11 cellular contexts compared by ENCODE assay signal in the genomic region with DNA sequence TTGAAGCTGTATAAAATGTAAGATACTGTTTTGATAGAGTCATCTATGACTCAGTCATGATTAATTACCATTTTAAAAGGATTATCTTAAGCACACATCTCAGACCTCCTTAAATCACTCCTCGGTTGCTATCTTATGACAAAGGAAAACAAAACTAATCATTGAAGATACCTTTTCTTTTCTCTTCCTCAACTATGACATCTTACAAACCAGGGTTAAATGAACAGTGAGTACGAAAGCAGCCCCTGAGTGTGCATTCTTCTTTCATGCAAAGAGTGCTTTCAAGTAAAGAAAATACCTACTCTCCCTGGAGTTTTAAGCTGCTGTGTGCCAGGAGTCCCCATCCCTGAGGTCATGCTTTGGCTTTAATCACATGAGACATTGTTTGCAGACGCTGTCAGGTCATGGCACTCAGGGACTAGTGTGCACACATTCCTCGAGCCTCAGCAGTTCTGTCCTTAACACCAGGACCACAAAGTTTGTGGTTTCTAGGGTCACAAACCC.
DNase-seq lines count a peak whose midpoint lies in the region; ATAC-seq and TF ChIP-seq lines count a peak whose summit lies in the region.
"Had no signal": no experiment of that assay in that cellular context is flagged by ENCODE, and none has a peak within 500 bp of the region (broad histone marks: within the 10 kb centered on the region; RNA-seq: fewer than 3 reads in every experiment).

No MANE protein-coding gene starts in this region.

- in situ Hi-C loops in astrocyte of the cerebellum (cut with HindIII; ENCODE audit: low sequenced_read_pairs) = no loop called here

- intact Hi-C loops in upper lobe of right lung (cut with DNase I) (no loop called here), aorta (cut with DNase I) (no loop called here)

- H3K4me1 ChIP-seq in upper lobe of right lung (peaks cover 2% of the 10 kb centered on the region), aorta (ENCODE audit: control insufficient read depth in 1 of 2, insufficient read depth in 2 of 2, low read length in 2 of 2) (no peaks in the 10 kb centered on the region)

- H3K27ac ChIP-seq in upper lobe of right lung = no peak overlapping the region
- H3K27ac ChIP-seq in aorta (ENCODE audit: low read depth in 1 of 2, low read length in 2 of 2) = no peak overlapping the region
- H3K27ac ChIP-seq: heart left ventricle had no signal

- H3K27me3 ChIP-seq in upper lobe of right lung = no peaks in the 10 kb centered on the region
- H3K27me3 ChIP-seq in aorta (ENCODE audit: control insufficient read depth in 1 of 2, insufficient read depth in 2 of 2, low read length in 1 of 2) = no peaks in the 10 kb centered on the region
- H3K27me3 ChIP-seq: heart left ventricle had no signal

- ATAC-seq in upper lobe of right lung (peak; percentile 73), GM18858 (IDR thresholded peaks at IDR 0.05; ENCODE audit: unreplicated experiment) (no peak), aorta (ENCODE audit: low FRiP score) (no peak)
- ATAC-seq: heart left ventricle had no signal

- H3K36me3 ChIP-seq in upper lobe of right lung (no peaks in the 10 kb centered on the region), aorta (ENCODE audit: control insufficient read depth in 1 of 2, insufficient read depth in 2 of 2, low read length in 1 of 2) (no peaks in the 10 kb centered on the region)
- H3K36me3 ChIP-seq: heart left ventricle had no signal

- DNase-seq in HS-27A (ENCODE audit: low read depth) = peak; percentile 41
- DNase-seq in astrocyte of the cerebellum (ENCODE audit: low read depth) = peak; percentile 49
- DNase-seq in islet precursor cell = peak; percentile 95
- no peak for DNase-seq in upper lobe of right lung
- no peak for DNase-seq in ecto neural progenitor cell (ENCODE audit: low spot score)
- no peak for DNase-seq in aorta
- DNase-seq: GOT3, heart left ventricle, NCI-H1048, NCI-H748 treated with DMSO at 0.1 percent for 48 hours had no signal

- 5 to 7% methylated on average over 4 of the region's 4 CpGs for WGBS in aorta, 2 donors

- H3K9me3 ChIP-seq in upper lobe of right lung = no peaks in the 10 kb centered on the region
- H3K9me3 ChIP-seq in aorta (ENCODE audit: control insufficient read depth, low read length) = no peaks in the 10 kb centered on the region
- H3K9me3 ChIP-seq: heart left ventricle had no signal

- TF ChIP-seq CTCF in astrocyte of the cerebellum (IDR thresholded peaks at IDR 0.05; ENCODE audit: low read depth, low read length, missing control alignments) = no peak
- no peak for TF ChIP-seq CTCF in upper lobe of right lung (IDR thresholded peaks at IDR 0.05)

- no peak overlapping the region for H3K4me3 ChIP-seq in astrocyte of the cerebellum (ENCODE audit: low read depth, low read length)
- no peak overlapping the region for H3K4me3 ChIP-seq in upper lobe of right lung
- no peak overlapping the region for H3K4me3 ChIP-seq in aorta (ENCODE audit: low read length in 2 of 2)
- H3K4me3 ChIP-seq: heart left ventricle had no signal

Comparison
In these comparisons a context has a peak if more than half of its experiments do, and no peak if none do; other contexts are left out.
1. DNase-seq: peak in HS-27A (single experiment), astrocyte of the cerebellum (single experiment) and islet precursor cell (single experiment); none in upper lobe of right lung (single experiment), ecto neural progenitor cell (single experiment) and aorta (0 of 2).